ENCODE assay signal across 16 cellular contexts in genomic region chrX:109773374-109773773, GRCh38.
DNase-seq lines count a peak whose midpoint lies in the region; ATAC-seq lines count a peak whose summit lies in the region.
"Had no signal": no experiment of that assay in that cellular context is flagged by ENCODE, and none has a peak within 500 bp of the region (broad histone marks: within the 10 kb centered on the region; RNA-seq: fewer than 3 reads in every experiment).

No MANE protein-coding gene starts in this region.

- peak; percentile 52 for ATAC-seq in GM19043 (IDR thresholded peaks at IDR 0.05; ENCODE audit: low read depth, unreplicated experiment)
- ATAC-seq in HG02610 (IDR thresholded peaks at IDR 0.05; ENCODE audit: unreplicated experiment), result peak; percentile 51
- no peak for ATAC-seq in GM21526 (IDR thresholded peaks at IDR 0.05; ENCODE audit: low FRiP score, unreplicated experiment)
- ATAC-seq: activated naive CD4-positive, alpha-beta T cell treated with anti-CD3 and anti-CD28 coated beads, Interleukin-2, amount 50 U/mL, for 72 hours; activated T-cell treated with anti-CD3 and anti-CD28 coated beads, Interleukin-2, amount 50 U/mL, for 4 hours; CD8-positive, alpha-beta T cell; gastrocnemius medialis had no signal

- DNase-seq in CMK (ENCODE audit: low read depth) (peak; percentile 20), OCI-M2 (lab: John Stamatoyannopoulos, UW; ENCODE audit: unreplicated experiment) (peak; percentile 0), NAMALWA (ENCODE audit: low spot score) (no peak), D341Med (ENCODE audit: low spot score) (no peak), NCI-H1417 treated with DMSO at 0.1 percent for 48 hours (lab: John Stamatoyannopoulos, UW) (no peak)
- DNase-seq: activated T-cell treated with anti-CD3 and anti-CD28 coated beads, Interleukin-2, amount 50 U/mL, for 4 hours; brain microvascular endothelial cell; CD8-positive, alpha-beta T cell; gastrocnemius medialis; NCI-H226; NK-92 treated with Interleukin-12 subunit alpha and Interleukin-12 subunit beta, amount 100 ng/mL, for 24 hours; RPMI8226 had no signal

Comparison
In these comparisons a context has a peak if more than half of its experiments do, and no peak if none do; other contexts are left out.
1. DNase-seq: peak in CMK (single experiment) and OCI-M2 (single experiment); none in NAMALWA (single experiment), D341Med (single experiment) and NCI-H1417 treated with DMSO at 0.1 percent for 48 hours (single experiment).